Comparison of ENCODE assay signal across 8 cellular contexts in genomic region chr5:25006734-25007133, GRCh38.
DNase-seq lines count a peak whose midpoint lies in the region; ATAC-seq and TF ChIP-seq lines count a peak whose summit lies in the region.

No MANE protein-coding gene starts in this region.

- POLR2A ChIA-PET in HEK293T (lab: Yijun Ruan, JAX): no interaction called here

- no peaks in the 10 kb centered on the region for H3K4me1 ChIP-seq in neural progenitor cell

- H3K9me3 Mint-ChIP-seq in neural progenitor cell: peaks cover 3% of the 10 kb centered on the region
- peaks cover 11% of the 10 kb centered on the region for H3K9me3 Mint-ChIP-seq in stimulated activated effector memory CD8-positive, alpha-beta T cell treated with anti-CD3 and anti-CD28 coated beads, Interleukin-12 subunit alpha, Interleukin-12 subunit beta, amount 100 ng/mL, for 72 hours

- ATAC-seq in stimulated activated effector memory CD8-positive, alpha-beta T cell treated with anti-CD3 and anti-CD28 coated beads, Interleukin-12 subunit alpha, Interleukin-12 subunit beta, amount 100 ng/mL, for 72 hours: no peak
- ATAC-seq in GM21528 (IDR thresholded peaks at IDR 0.05; ENCODE audit: low FRiP score, unreplicated experiment): no peak
- ATAC-seq in left lobe of liver: no peak

- no peaks in the 10 kb centered on the region for H3K27me3 ChIP-seq in neural progenitor cell

- CTCF ChIA-PET in HEK293T (lab: Yijun Ruan, JAX): interaction anchor here (0.6 to 1.3 kb wide), 5 partner anchors 55 to 995 kb away, joined by 3 read pairs; no protein-coding TSS in a partner anchor

- peak; percentile 60 for TF ChIP-seq CTCF in neural progenitor cell (IDR thresholded peaks at IDR 0.05)

- H3K27ac Mint-ChIP-seq in neural progenitor cell: no peak overlapping the region
- H3K27ac Mint-ChIP-seq in stimulated activated effector memory CD8-positive, alpha-beta T cell treated with anti-CD3 and anti-CD28 coated beads, Interleukin-12 subunit alpha, Interleukin-12 subunit beta, amount 100 ng/mL, for 72 hours: no peak overlapping the region

- H2AFZ ChIP-seq in neural progenitor cell (replicated peaks): no peak overlapping the region

- no peak overlapping the region for H3K4me2 ChIP-seq in neural progenitor cell

- no peaks in the 10 kb centered on the region for H3K4me1 Mint-ChIP-seq in neural progenitor cell
- H3K4me1 Mint-ChIP-seq in stimulated activated effector memory CD8-positive, alpha-beta T cell treated with anti-CD3 and anti-CD28 coated beads, Interleukin-12 subunit alpha, Interleukin-12 subunit beta, amount 100 ng/mL, for 72 hours: no peaks in the 10 kb centered on the region

- no peak overlapping the region for H3K27ac ChIP-seq in neural progenitor cell

- no peaks in the 10 kb centered on the region for H3K36me3 Mint-ChIP-seq in neural progenitor cell
- H3K36me3 Mint-ChIP-seq in stimulated activated effector memory CD8-positive, alpha-beta T cell treated with anti-CD3 and anti-CD28 coated beads, Interleukin-12 subunit alpha, Interleukin-12 subunit beta, amount 100 ng/mL, for 72 hours: no peaks in the 10 kb centered on the region

- no peaks in the 10 kb centered on the region for H3K36me3 ChIP-seq in neural progenitor cell

- H3K4me3 ChIP-seq in neural progenitor cell: no peak overlapping the region

- peak; percentile 21 for DNase-seq in HEK293T (ENCODE audit: extremely low spot score)
- DNase-seq in NCI-H446 (lab: John Stamatoyannopoulos, UW): peak; percentile 62 to 69
- peak; percentile 4 for DNase-seq in amniotic stem cell (lab: John Stamatoyannopoulos, UW)
- peak; percentile 57 for DNase-seq in neural progenitor cell (ENCODE audit: low spot score)
- no peak for DNase-seq in stimulated activated effector memory CD8-positive, alpha-beta T cell treated with anti-CD3 and anti-CD28 coated beads, Interleukin-12 subunit alpha, Interleukin-12 subunit beta, amount 100 ng/mL, for 72 hours (ENCODE audit: low spot score in 2 of 2)
- DNase-seq in left lobe of liver (ENCODE audit: low spot score): no peak
- DNase-seq in hepatic stellate cell (ENCODE audit: low spot score): no peak

- no peak overlapping the region for H3K4me3 Mint-ChIP-seq in neural progenitor cell
- H3K4me3 Mint-ChIP-seq in stimulated activated effector memory CD8-positive, alpha-beta T cell treated with anti-CD3 and anti-CD28 coated beads, Interleukin-12 subunit alpha, Interleukin-12 subunit beta, amount 100 ng/mL, for 72 hours: no peak overlapping the region

- H3K79me2 ChIP-seq in neural progenitor cell (ENCODE audit: low read depth): no peaks in the 10 kb centered on the region

- no peaks in the 10 kb centered on the region for H3K9me3 ChIP-seq in neural progenitor cell (ENCODE audit: low read depth)

- no peaks in the 10 kb centered on the region for H3F3A ChIP-seq in neural progenitor cell (ENCODE audit: low read depth)

- peaks cover 3% of the 10 kb centered on the region for H3K27me3 Mint-ChIP-seq in neural progenitor cell (ENCODE audit: insufficient read depth, low read depth)

- H4K20me1 ChIP-seq in neural progenitor cell (ENCODE audit: low read depth): no peaks in the 10 kb centered on the region

- H3K9ac ChIP-seq in neural progenitor cell: no peak overlapping the region

TF ChIP-seq in HEK293T, 16 proteins besides CTCF, POLR2A, EP300 and RAD21:
- no peak for TF ChIP-seq SUZ12 (IDR thresholded peaks at IDR 0.05)
- TF ChIP-seq HDGF (IDR thresholded peaks at IDR 0.05; ENCODE audit: borderline replicate concordance): no peak
- TF ChIP-seq SP1 (IDR thresholded peaks at IDR 0.05): no peak
- TF ChIP-seq BHLHE40 (IDR thresholded peaks at IDR 0.05; ENCODE audit: borderline replicate concordance): no peak
- TF ChIP-seq FOXA1 (IDR thresholded peaks at IDR 0.05): no peak
- no peak for TF ChIP-seq ARNT (IDR thresholded peaks at IDR 0.05)
- no peak for TF ChIP-seq L3MBTL2 (conservative IDR thresholded peaks at IDR 0.05)
- no peak for TF ChIP-seq NFRKB (IDR thresholded peaks at IDR 0.05)
- TF ChIP-seq ZNF384 (IDR thresholded peaks at IDR 0.05): no peak
- no peak for TF ChIP-seq PKNOX1 (IDR thresholded peaks at IDR 0.05)
- no peak for TF ChIP-seq TARDBP (IDR thresholded peaks at IDR 0.05)
- TF ChIP-seq ELF4 (IDR thresholded peaks at IDR 0.05): no peak
- no peak for TF ChIP-seq FOXK2 (IDR thresholded peaks at IDR 0.05)
- no peak for TF ChIP-seq LEF1 (IDR thresholded peaks at IDR 0.05; ENCODE audit: borderline replicate concordance)
- TF ChIP-seq FOXM1 (IDR thresholded peaks at IDR 0.05; ENCODE audit: borderline replicate concordance): no peak

Comparison
In these comparisons a context has a peak if more than half of its experiments do, and no peak if none do; other contexts are left out.
1. DNase-seq: peak in HEK293T (single experiment), NCI-H446 (2 of 2), amniotic stem cell (single experiment) and neural progenitor cell (single experiment); none in stimulated activated effector memory CD8-positive, alpha-beta T cell treated with anti-CD3 and anti-CD28 coated beads, Interleukin-12 subunit alpha, Interleukin-12 subunit beta, amount 100 ng/mL, for 72 hours (0 of 2), left lobe of liver (single experiment) and hepatic stellate cell (single experiment).